ENCODE assay signal across 17 cellular contexts in the genomic region with DNA sequence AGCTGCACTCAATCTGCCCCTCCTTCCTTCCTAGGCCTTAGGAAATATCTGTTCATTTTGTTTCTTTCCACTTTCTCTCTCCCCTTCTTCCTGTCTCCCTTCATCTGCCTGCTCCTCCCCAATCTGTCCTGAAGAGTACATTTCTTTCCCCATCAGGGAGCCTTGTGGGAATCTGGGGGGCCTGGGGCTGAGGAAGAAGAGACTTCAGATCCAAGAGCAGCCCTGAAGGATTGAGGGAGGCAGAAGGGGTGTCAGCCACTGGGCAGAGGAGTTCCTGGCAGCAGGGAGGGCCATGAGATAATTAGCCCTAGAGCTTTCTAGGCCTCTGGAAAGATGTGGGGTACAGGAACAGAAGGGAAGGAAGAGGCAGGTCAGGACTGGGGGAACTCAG. TPM values are rescaled to one million over a fixed set of nuclear protein-coding genes. Genes with fewer than 3 reads are reported as not detected.
DNase-seq lines count a peak whose midpoint lies in the region; ATAC-seq, FAIRE-seq and TF ChIP-seq lines count a peak whose summit lies in the region.
"Had no signal": no experiment of that assay in that cellular context is flagged by ENCODE, and none has a peak within 500 bp of the region (broad histone marks: within the 10 kb centered on the region; RNA-seq: fewer than 3 reads in every experiment).

No MANE protein-coding gene starts in this region.

- TF ChIP-seq POLR2A in heart left ventricle (IDR thresholded peaks at IDR 0.05) (no peak), vagina (IDR thresholded peaks at IDR 0.05) (no peak)

- POLR2A ChIA-PET in PC-9 (lab: Charles Lee; ENCODE audit: unreplicated experiment) = no interaction called here

- H3K4me1 ChIP-seq in heart left ventricle = peaks cover 0 to 66% (median 25%) of the 10 kb centered on the region in 12 donors
- peaks cover 65 to 70% of the 10 kb centered on the region in 2 donors for H3K4me1 ChIP-seq in kidney (ENCODE audit: control insufficient read depth in 1 of 2, insufficient read depth in 1 of 2, low read depth in 1 of 2, low read length in 2 of 2)
- H3K4me1 ChIP-seq in psoas muscle = no peaks in the 10 kb centered on the region
- peaks cover 73% of the 10 kb centered on the region for H3K4me1 ChIP-seq in vagina
- no peaks in the 10 kb centered on the region for H3K4me1 ChIP-seq in PC-9 (replicated peaks; ENCODE audit: insufficient read depth)
- H3K4me1 ChIP-seq: tibial artery had no signal

- H3K27me3 ChIP-seq in heart left ventricle (peaks cover 0 to 5% (median 0%) of the 10 kb centered on the region in 9 donors), psoas muscle (ENCODE audit: insufficient read depth in 3 of 3, low read length in 2 of 3) (peaks cover 0 to 14% (median 0%) of the 10 kb centered on the region in 3 donors), vagina (no peaks in the 10 kb centered on the region), PC-9 (ENCODE audit: insufficient read depth, low read depth) (no peaks in the 10 kb centered on the region; the same call in 1 of the 2 replicates)

- no peaks in the 10 kb centered on the region for H4K20me1 ChIP-seq in PC-9 (ENCODE audit: insufficient read depth)

- CTCF ChIA-PET in PC-9 (lab: Charles Lee) = interaction anchor here (0.6 kb wide), 1 partner anchor 44 kb away, joined by 5 read pairs; no protein-coding TSS in a partner anchor

- H3K4me3 ChIP-seq in heart left ventricle (no peak overlapping the region), kidney (ENCODE audit: low read length in 2 of 2) (no peak overlapping the region), psoas muscle (no peak overlapping the region), vagina (no peak overlapping the region), PC-9 (no peak overlapping the region)
- H3K4me3 ChIP-seq: tibial artery had no signal

- peak in 1 of 5 donors; percentile 14 for DNase-seq in heart left ventricle
- DNase-seq in Right ventricle myocardium superior = no peak
- no peak for DNase-seq in kidney
- DNase-seq in psoas muscle = peak in 1 of 2 donors; percentile 30
- DNase-seq in vagina (ENCODE audit: extremely low spot score in 2 of 2) = no peak
- DNase-seq in PC-9 = no peak
- no peak for DNase-seq in dedifferentiated amniotic fluid mesenchymal stem cell (ENCODE audit: extremely low spot score)
- DNase-seq: DMS79; effector CD8-positive, alpha-beta T cell; H7; NCI-H526 treated with DMSO at 0.1 percent for 48 hours had no signal

- H3K9me2 ChIP-seq in PC-9 (ENCODE audit: insufficient read depth) = no peaks in the 10 kb centered on the region

- H3K9ac ChIP-seq in kidney (ENCODE audit: low read length in 2 of 2) = peak overlapping the region; percentile 38 to 53

- no peaks in the 10 kb centered on the region for H3K79me2 ChIP-seq in PC-9 (ENCODE audit: low read depth)

- no TSS peak for BruUV-seq in PC-9 (replicated peaks; lab: Mats Ljungman, UMichigan)

- H3K9me3 ChIP-seq in heart left ventricle = no peaks in the 10 kb centered on the region
- H3K9me3 ChIP-seq in kidney (ENCODE audit: control insufficient read depth in 1 of 2, low read length in 2 of 2) = no peaks in the 10 kb centered on the region
- H3K9me3 ChIP-seq in psoas muscle = no peaks in the 10 kb centered on the region
- H3K9me3 ChIP-seq in vagina = no peaks in the 10 kb centered on the region
- H3K9me3 ChIP-seq in PC-9 (ENCODE audit: insufficient read depth, low read depth) = no peaks in the 10 kb centered on the region
- H3K9me3 ChIP-seq: tibial artery had no signal

- no peak overlapping the region for H2AFZ ChIP-seq in PC-9

- no peak overlapping the region for H3K4me2 ChIP-seq in PC-9

- ATAC-seq in heart left ventricle (no peak), Right ventricle myocardium superior (ENCODE audit: poor library complexity) (no peak), psoas muscle (no peak), HG02884 (IDR thresholded peaks at IDR 0.05; ENCODE audit: unreplicated experiment) (no peak)

- intact Hi-C loops in heart left ventricle (cut with DNase I) (no loop called here), Right ventricle myocardium superior (cut with DNase I) (no loop called here), kidney (cut with DNase I) (no loop called here), psoas muscle (cut with DNase I) (no loop called here), vagina (cut with DNase I) (no loop called here), PC-9 (cut with micrococcal nuclease; ENCODE audit: unreplicated experiment) (no loop called here)

- no peaks in the 10 kb centered on the region for H3F3A ChIP-seq in PC-9 (ENCODE audit: insufficient read depth, low read depth)

- FAIRE-seq in kidney (lab: Jason Lieb, UNC) = no peak
- FAIRE-seq: GM12891 had no signal

- H3K27ac ChIP-seq in heart left ventricle (peak overlapping the region; percentile 62 to 96 (median 81)), kidney (ENCODE audit: low read depth in 2 of 2, low read length in 2 of 2) (peak overlapping the region; percentile 84 to 93), psoas muscle (peak overlapping the region; percentile 30), vagina (peak overlapping the region; percentile 84), PC-9 (no peak overlapping the region)
- H3K27ac ChIP-seq: tibial artery had no signal

- H3K36me3 ChIP-seq in heart left ventricle (no peaks in the 10 kb centered on the region), kidney (ENCODE audit: control insufficient read depth in 1 of 2, insufficient read depth in 2 of 2, low read length in 2 of 2) (no peaks in the 10 kb centered on the region), psoas muscle (ENCODE audit: insufficient read depth in 1 of 2, low read depth in 1 of 2) (no peaks in the 10 kb centered on the region), vagina (no peaks in the 10 kb centered on the region), PC-9 (ENCODE audit: low read depth) (no peaks in the 10 kb centered on the region)
- H3K36me3 ChIP-seq: tibial artery had no signal

- TF ChIP-seq CTCF in heart left ventricle (IDR thresholded peaks at IDR 0.05) (no peak), kidney (IDR thresholded peaks at IDR 0.05; ENCODE audit: borderline replicate concordance, extremely low read depth, insufficient read depth) (no peak), psoas muscle (IDR thresholded peaks at IDR 0.05) (no peak), vagina (IDR thresholded peaks at IDR 0.05) (no peak), PC-9 (conservative IDR thresholded peaks at IDR 0.05) (no peak)

RNA-seq across cellular contexts. Expression of a gene that starts 24.4 kb away (rescaled TPM):
- 10 to 100 TPM; 10.3 to 41.9 (median 19.9) TPM for total RNA-seq in heart left ventricle
- 10 to 100 TPM; 11.9 to 26.4 TPM for polyA plus RNA-seq in heart left ventricle
- 30.0 TPM for total RNA-seq in Right ventricle myocardium superior
- total RNA-seq in kidney = 48.2 TPM
- 78.1 TPM for polyA plus RNA-seq in kidney (ENCODE audit: insufficient read depth, low read depth, low replicate concordance)
- total RNA-seq in psoas muscle = 10 to 100 TPM in 2 of 4 donors, 1 to 10 TPM in 2; 5.6 to 15.3 (median 9.4) TPM
- polyA plus RNA-seq in psoas muscle = 1 to 10 TPM; 3.2 to 9.0 (median 8.1) TPM
- 56.7 TPM for total RNA-seq in vagina
- 45.6 and 66.1 TPM in 2 replicates for total RNA-seq in PC-9 (2021)

RNA-seq across cellular contexts. Expression of a gene that starts 48.5 kb away (rescaled TPM):
- 1 to 10 TPM in 1 of 9 donors, under 1 TPM in 1, not detected in 7; 0.56 to 6.4 TPM for total RNA-seq in heart left ventricle
- polyA plus RNA-seq in heart left ventricle = under 1 TPM in 1 of 2 donors, not detected in 1; 0.14 TPM
- total RNA-seq in Right ventricle myocardium superior = not detected
- total RNA-seq in kidney = 32.9 TPM
- 0.65 TPM for polyA plus RNA-seq in kidney (ENCODE audit: insufficient read depth, low read depth, low replicate concordance)
- total RNA-seq in psoas muscle = under 1 TPM in 2 of 4 donors, not detected in 2; 0.24 to 0.91 TPM
- polyA plus RNA-seq in psoas muscle = under 1 TPM; 0.09 to 0.44 (median 0.37) TPM
- 729 TPM for total RNA-seq in vagina
- 208 and 293 TPM in 2 replicates for total RNA-seq in PC-9 (2021)
- total RNA-seq: activated CD8-positive, alpha-beta memory T cell treated with anti-CD3 and anti-CD28 coated beads for 36 hours; glomerular endothelial cell; HT1080 had no signal

RNA-seq across cellular contexts. Expression of a gene that starts 53.5 kb away (rescaled TPM):
- total RNA-seq in heart left ventricle (under 1 TPM in 1 of 9 donors, not detected in 8; 0.15 TPM), Right ventricle myocardium superior (not detected), kidney (0.85 TPM), psoas muscle (not detected), vagina (2.7 TPM), PC-9 (2021) (2.3 and 2.9 TPM in 2 replicates)
- polyA plus RNA-seq in heart left ventricle (not detected), kidney (ENCODE audit: insufficient read depth, low read depth, low replicate concordance) (1.2 TPM), psoas muscle (not detected)
- total RNA-seq: activated CD8-positive, alpha-beta memory T cell treated with anti-CD3 and anti-CD28 coated beads for 36 hours; glomerular endothelial cell; H7; HT1080 had no signal
